In the genomic region with DNA sequence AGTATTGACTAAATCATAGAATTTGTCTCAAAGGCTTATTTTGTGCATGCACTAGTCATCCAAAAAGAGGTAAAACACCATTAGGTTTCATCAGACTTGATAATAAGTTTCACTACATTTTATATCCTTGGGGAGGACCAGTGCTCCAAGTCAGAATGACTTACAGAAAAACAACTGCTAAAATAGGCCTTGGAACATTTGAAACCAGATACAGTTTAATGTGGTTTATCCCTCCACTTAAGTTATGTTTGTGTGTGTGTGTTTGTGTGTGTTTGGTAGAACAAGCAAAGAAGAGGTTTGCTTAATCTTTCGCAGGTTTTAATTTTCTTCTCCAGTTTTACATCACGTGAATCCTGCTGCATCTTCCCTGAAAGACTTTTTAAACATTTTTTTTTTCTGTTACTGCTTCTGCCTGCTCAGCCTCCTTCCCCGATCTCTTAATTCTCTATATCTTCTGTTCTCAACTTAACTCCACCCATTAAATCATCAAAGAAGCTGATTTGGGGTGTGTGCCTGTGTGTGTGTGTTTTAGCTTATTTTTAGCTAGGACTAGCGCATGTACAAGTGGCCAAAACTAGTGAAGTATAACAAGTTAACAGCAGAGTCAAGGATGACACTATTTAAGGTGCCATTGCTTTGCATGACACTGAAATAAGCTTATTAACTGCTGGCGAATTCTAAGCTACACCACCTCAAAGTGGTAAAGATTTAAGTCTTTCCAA, we compare ENCODE assay signal across 1 cellular context.
TF ChIP-seq lines count a peak whose summit lies in the region.

No MANE protein-coding gene starts in this region.

TF ChIP-seq in GM23338, 12 proteins besides CTCF, POLR2A, EP300 and RAD21 (continued from another document):
- TF ChIP-seq, protein P1, sequence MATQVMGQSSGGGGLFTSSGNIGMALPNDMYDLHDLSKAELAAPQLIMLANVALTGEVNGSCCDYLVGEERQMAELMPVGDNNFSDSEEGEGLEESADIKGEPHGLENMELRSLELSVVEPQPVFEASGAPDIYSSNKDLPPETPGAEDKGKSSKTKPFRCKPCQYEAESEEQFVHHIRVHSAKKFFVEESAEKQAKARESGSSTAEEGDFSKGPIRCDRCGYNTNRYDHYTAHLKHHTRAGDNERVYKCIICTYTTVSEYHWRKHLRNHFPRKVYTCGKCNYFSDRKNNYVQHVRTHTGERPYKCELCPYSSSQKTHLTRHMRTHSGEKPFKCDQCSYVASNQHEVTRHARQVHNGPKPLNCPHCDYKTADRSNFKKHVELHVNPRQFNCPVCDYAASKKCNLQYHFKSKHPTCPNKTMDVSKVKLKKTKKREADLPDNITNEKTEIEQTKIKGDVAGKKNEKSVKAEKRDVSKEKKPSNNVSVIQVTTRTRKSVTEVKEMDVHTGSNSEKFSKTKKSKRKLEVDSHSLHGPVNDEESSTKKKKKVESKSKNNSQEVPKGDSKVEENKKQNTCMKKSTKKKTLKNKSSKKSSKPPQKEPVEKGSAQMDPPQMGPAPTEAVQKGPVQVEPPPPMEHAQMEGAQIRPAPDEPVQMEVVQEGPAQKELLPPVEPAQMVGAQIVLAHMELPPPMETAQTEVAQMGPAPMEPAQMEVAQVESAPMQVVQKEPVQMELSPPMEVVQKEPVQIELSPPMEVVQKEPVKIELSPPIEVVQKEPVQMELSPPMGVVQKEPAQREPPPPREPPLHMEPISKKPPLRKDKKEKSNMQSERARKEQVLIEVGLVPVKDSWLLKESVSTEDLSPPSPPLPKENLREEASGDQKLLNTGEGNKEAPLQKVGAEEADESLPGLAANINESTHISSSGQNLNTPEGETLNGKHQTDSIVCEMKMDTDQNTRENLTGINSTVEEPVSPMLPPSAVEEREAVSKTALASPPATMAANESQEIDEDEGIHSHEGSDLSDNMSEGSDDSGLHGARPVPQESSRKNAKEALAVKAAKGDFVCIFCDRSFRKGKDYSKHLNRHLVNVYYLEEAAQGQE (IDR thresholded peaks at IDR 0.05; ENCODE audit: unreplicated experiment): no peak
- TF ChIP-seq CREB1 (CRISPR knock-in tag; IDR thresholded peaks at IDR 0.05; ENCODE audit: low read depth) (no peak), POLR2AphosphoS5 (IDR thresholded peaks at IDR 0.05; ENCODE audit: low read depth) (no peak), STAT1 (IDR thresholded peaks at IDR 0.05; ENCODE audit: unreplicated experiment) (no peak), JUNB (IDR thresholded peaks at IDR 0.05; ENCODE audit: unreplicated experiment) (no peak), ETS1 (IDR thresholded peaks at IDR 0.05) (no peak), EZH2phosphoT487 (IDR thresholded peaks at IDR 0.05; ENCODE audit: unreplicated experiment) (no peak)
TF ChIP-seq in GM23338: peak in this region for 0.
